Comparison of ENCODE assay signal across 9 cellular contexts in genomic region chr12:26630546-26631027, GRCh38.
DNase-seq lines count a peak whose midpoint lies in the region; ATAC-seq and TF ChIP-seq lines count a peak whose summit lies in the region.
"Had no signal": no experiment of that assay in that cellular context is flagged by ENCODE, and none has a peak within 500 bp of the region (broad histone marks: within the 10 kb centered on the region; RNA-seq: fewer than 3 reads in every experiment).

No MANE protein-coding gene starts in this region.

- DNase-seq in AG08396 (ENCODE audit: low spot score) (peak; percentile 14), NCI-H226 (peak; percentile 59), fibroblast of gingiva (ENCODE audit: low read depth) (peak; percentile 13), osteoblast (ENCODE audit: insufficient read length, low spot score, missing footprints) (peak; percentile 39), DMS53 treated with DMSO at 0.1 percent for 48 hours (lab: John Stamatoyannopoulos, UW; ENCODE audit: unreplicated experiment) (no peak)
- DNase-seq in stimulated activated naive CD8-positive, alpha-beta T cell treated with anti-CD3 and anti-CD28 coated beads, Interleukin-15, amount 100 ng/mL, for 72 hours: no peak
- DNase-seq: mucosa of descending colon had no signal

- peak overlapping the region; percentile 85 for H3K4me2 ChIP-seq in osteoblast (ENCODE audit: insufficient read depth, low read length)

- H3K4me1 Mint-ChIP-seq in stimulated activated naive CD8-positive, alpha-beta T cell treated with anti-CD3 and anti-CD28 coated beads, Interleukin-15, amount 100 ng/mL, for 72 hours: peaks cover 14% of the 10 kb centered on the region

- peak overlapping the region; percentile 43 for H2AFZ ChIP-seq in osteoblast (ENCODE audit: low read length)

- no peak for ATAC-seq in stimulated activated naive CD8-positive, alpha-beta T cell treated with anti-CD3 and anti-CD28 coated beads, Interleukin-15, amount 100 ng/mL, for 72 hours
- ATAC-seq in GM19395 (IDR thresholded peaks at IDR 0.05; ENCODE audit: unreplicated experiment): no peak
- no peak for ATAC-seq in HG02571 (IDR thresholded peaks at IDR 0.05; ENCODE audit: unreplicated experiment)
- ATAC-seq: mucosa of descending colon had no signal

- no peaks in the 10 kb centered on the region for H3K79me2 ChIP-seq in osteoblast (ENCODE audit: insufficient read depth, low read length)

- peak overlapping the region; percentile 53 for H3K4me3 ChIP-seq in osteoblast (ENCODE audit: insufficient read depth, low read length)
- H3K4me3 ChIP-seq: mucosa of descending colon had no signal

- no peak for TF ChIP-seq CTCF in osteoblast (IDR thresholded peaks at IDR 0.05; ENCODE audit: extremely low read depth, low read depth, low read length)

- H3K27me3 ChIP-seq in osteoblast (ENCODE audit: insufficient read depth, low read length): no peaks in the 10 kb centered on the region

- no peak overlapping the region for H3K27ac Mint-ChIP-seq in stimulated activated naive CD8-positive, alpha-beta T cell treated with anti-CD3 and anti-CD28 coated beads, Interleukin-15, amount 100 ng/mL, for 72 hours

- no peaks in the 10 kb centered on the region for H3K27me3 Mint-ChIP-seq in stimulated activated naive CD8-positive, alpha-beta T cell treated with anti-CD3 and anti-CD28 coated beads, Interleukin-15, amount 100 ng/mL, for 72 hours

- no peaks in the 10 kb centered on the region for H3K36me3 ChIP-seq in osteoblast (ENCODE audit: insufficient read depth, low read length)

- peak overlapping the region; percentile 87 for H3K27ac ChIP-seq in osteoblast (ENCODE audit: low read depth, low read length)

- no peaks in the 10 kb centered on the region for H3K9me3 ChIP-seq in osteoblast (ENCODE audit: low read depth, low read length)
- H3K9me3 ChIP-seq: mucosa of descending colon had no signal

- H4K20me1 ChIP-seq in osteoblast (ENCODE audit: insufficient read depth, low read length): no peaks in the 10 kb centered on the region

- no peak overlapping the region for H3K4me3 Mint-ChIP-seq in stimulated activated naive CD8-positive, alpha-beta T cell treated with anti-CD3 and anti-CD28 coated beads, Interleukin-15, amount 100 ng/mL, for 72 hours

- peaks cover 46% of the 10 kb centered on the region for H3K4me1 ChIP-seq in osteoblast (ENCODE audit: insufficient read depth, low read length)

- H3K9me3 Mint-ChIP-seq in stimulated activated naive CD8-positive, alpha-beta T cell treated with anti-CD3 and anti-CD28 coated beads, Interleukin-15, amount 100 ng/mL, for 72 hours: no peaks in the 10 kb centered on the region

Comparison
In these comparisons a context has a peak if more than half of its experiments do, and no peak if none do; other contexts are left out.
1. DNase-seq: peak in AG08396 (single experiment), NCI-H226 (single experiment), fibroblast of gingiva (single experiment) and osteoblast (single experiment); none in stimulated activated naive CD8-positive, alpha-beta T cell treated with anti-CD3 and anti-CD28 coated beads, Interleukin-15, amount 100 ng/mL, for 72 hours (0 of 2) and DMS53 treated with DMSO at 0.1 percent for 48 hours (single experiment).